ENCODE assay signal across 22 cellular contexts in genomic region chr1:201369209-201369608, GRCh38. TPM values are rescaled to one million over a fixed set of nuclear protein-coding genes. Genes with fewer than 3 reads are reported as not detected.
"Had no signal": no experiment of that assay in that cellular context is flagged by ENCODE, and none has a peak within 500 bp of the region (broad histone marks: within the 10 kb centered on the region; RNA-seq: fewer than 3 reads in every experiment).

No MANE protein-coding gene starts in this region.

- H3K4me1 Mint-ChIP-seq: central memory CD8-positive, alpha-beta T cell had no signal

- DNase-seq: activated CD8-positive, alpha-beta memory T cell treated with anti-CD3 and anti-CD28 coated beads, Interleukin-2, amount 50 U/mL, for 4 hours; activated CD8-positive, alpha-beta T cell treated with anti-CD3 and anti-CD28 coated beads for 36 hours; activated gamma-delta T cell treated with Interleukin-2 at 50 U/mL for 16 hours; activated T-cell treated with anti-CD3 and anti-CD28 coated beads, Interleukin-2, amount 50 U/mL, for 72 hours; amniotic stem cell; body of pancreas; cortex of kidney; effector CD8-positive, alpha-beta T cell; foreskin keratinocyte; glutamatergic neuron; midbrain; posterior cingulate gyrus; small intestine; stimulated activated CD4-positive, alpha-beta T cell treated with anti-CD3 and anti-CD28 coated beads, Interleukin-4, amount 100 ng/mL, for 24 hours; stimulated activated naive CD4-positive, alpha-beta T cell treated with Interleukin-2 at 50 U/mL for 16 hours; trophoblast cell had no signal

- H3K4me1 ChIP-seq: foreskin keratinocyte had no signal

- H3K4me3 ChIP-seq: body of pancreas, lung had no signal

- H3K9me3 Mint-ChIP-seq: activated CD8-positive, alpha-beta T cell treated with anti-CD3 and anti-CD28 coated beads for 36 hours; activated T-cell treated with anti-CD3 and anti-CD28 coated beads, Interleukin-2, amount 50 U/mL, for 72 hours; central memory CD8-positive, alpha-beta T cell had no signal

- H3K27me3 ChIP-seq: body of pancreas had no signal

- H3K4me3 Mint-ChIP-seq: activated CD8-positive, alpha-beta T cell treated with anti-CD3 and anti-CD28 coated beads for 36 hours; activated naive CD8-positive, alpha-beta T cell; activated T-cell treated with anti-CD3 and anti-CD28 coated beads, Interleukin-2, amount 50 U/mL, for 72 hours; central memory CD8-positive, alpha-beta T cell had no signal

- H3K27me3 Mint-ChIP-seq: activated naive CD8-positive, alpha-beta T cell had no signal

- H3K27ac Mint-ChIP-seq: activated CD8-positive, alpha-beta T cell treated with anti-CD3 and anti-CD28 coated beads for 36 hours; activated naive CD8-positive, alpha-beta T cell; activated T-cell treated with anti-CD3 and anti-CD28 coated beads, Interleukin-2, amount 50 U/mL, for 72 hours had no signal

- ATAC-seq: activated CD8-positive, alpha-beta T cell treated with anti-CD3 and anti-CD28 coated beads for 36 hours; activated T-cell treated with anti-CD3 and anti-CD28 coated beads, Interleukin-2, amount 50 U/mL, for 72 hours; body of pancreas; foreskin keratinocyte had no signal

- H3K36me3 Mint-ChIP-seq: activated naive CD8-positive, alpha-beta T cell had no signal

- H3K9me3 ChIP-seq: body of pancreas, neutrophil had no signal

- H3K36me3 ChIP-seq: neutrophil had no signal

- H3K27ac ChIP-seq: body of pancreas, foreskin keratinocyte, neutrophil, VCaP had no signal

RNA-seq across cellular contexts. Expression of gene TNNT2, which starts 8.3 kb away (rescaled TPM):
- total RNA-seq: activated CD8-positive, alpha-beta T cell treated with anti-CD3 and anti-CD28 coated beads for 36 hours; activated T-cell treated with anti-CD3 and anti-CD28 coated beads, Interleukin-2, amount 50 U/mL, for 72 hours; T-helper 1 cell treated with Interleukin-12 subunit alpha and Interleukin-12 subunit beta and Interleukin-4 antibody, amounts not matched to agents 30 ng/mL and 1 ng/mL, for 36 hours had no signal

RNA-seq across cellular contexts. Expression of gene LAD1, which starts 29.9 kb away (rescaled TPM):
- total RNA-seq: activated CD8-positive, alpha-beta T cell treated with anti-CD3 and anti-CD28 coated beads for 36 hours; activated T-cell treated with anti-CD3 and anti-CD28 coated beads, Interleukin-2, amount 50 U/mL, for 72 hours; T-helper 1 cell treated with Interleukin-12 subunit alpha and Interleukin-12 subunit beta and Interleukin-4 antibody, amounts not matched to agents 30 ng/mL and 1 ng/mL, for 36 hours had no signal

RNA-seq across cellular contexts. Expression of gene TNNI1, which starts 52.3 kb away (rescaled TPM):
- total RNA-seq: activated CD8-positive, alpha-beta T cell treated with anti-CD3 and anti-CD28 coated beads for 36 hours; activated T-cell treated with anti-CD3 and anti-CD28 coated beads, Interleukin-2, amount 50 U/mL, for 72 hours; body of pancreas; foreskin keratinocyte had no signal
